Comparison of ENCODE assay signal across 8 cellular contexts in genomic region chr9:131502781-131503625, GRCh38. TPM values are rescaled to one million over a fixed set of nuclear protein-coding genes. Genes with fewer than 3 reads are reported as not detected.
DNase-seq lines count a peak whose midpoint lies in the region; ATAC-seq, FAIRE-seq and TF ChIP-seq lines count a peak whose summit lies in the region.

A gene with protein sequence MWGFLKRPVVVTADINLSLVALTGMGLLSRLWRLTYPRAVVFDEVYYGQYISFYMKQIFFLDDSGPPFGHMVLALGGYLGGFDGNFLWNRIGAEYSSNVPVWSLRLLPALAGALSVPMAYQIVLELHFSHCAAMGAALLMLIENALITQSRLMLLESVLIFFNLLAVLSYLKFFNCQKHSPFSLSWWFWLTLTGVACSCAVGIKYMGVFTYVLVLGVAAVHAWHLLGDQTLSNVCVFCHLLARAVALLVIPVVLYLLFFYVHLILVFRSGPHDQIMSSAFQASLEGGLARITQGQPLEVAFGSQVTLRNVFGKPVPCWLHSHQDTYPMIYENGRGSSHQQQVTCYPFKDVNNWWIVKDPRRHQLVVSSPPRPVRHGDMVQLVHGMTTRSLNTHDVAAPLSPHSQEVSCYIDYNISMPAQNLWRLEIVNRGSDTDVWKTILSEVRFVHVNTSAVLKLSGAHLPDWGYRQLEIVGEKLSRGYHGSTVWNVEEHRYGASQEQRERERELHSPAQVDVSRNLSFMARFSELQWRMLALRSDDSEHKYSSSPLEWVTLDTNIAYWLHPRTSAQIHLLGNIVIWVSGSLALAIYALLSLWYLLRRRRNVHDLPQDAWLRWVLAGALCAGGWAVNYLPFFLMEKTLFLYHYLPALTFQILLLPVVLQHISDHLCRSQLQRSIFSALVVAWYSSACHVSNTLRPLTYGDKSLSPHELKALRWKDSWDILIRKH (plus strand): TSS chr9:131502918. CDS start chr9:131504219, 1,301 bp downstream.

- ATAC-seq in HG02870 (IDR thresholded peaks at IDR 0.05; ENCODE audit: unreplicated experiment), result peak; percentile 81
- no peak for ATAC-seq in HG02938 (IDR thresholded peaks at IDR 0.05; ENCODE audit: unreplicated experiment)

- peak; percentile 68; the same call in 1 of the 2 replicates for TF ChIP-seq POLR2A in GM12892 (IDR thresholded peaks at IDR 0.05; ENCODE audit: low read depth, low read length)

- DNase-seq in GM12892 (ENCODE audit: insufficient read length), result peak; percentile 99
- DNase-seq in NCI-H1694 treated with DMSO at 0.1 percent for 48 hours (lab: John Stamatoyannopoulos, UW), result peak; percentile 82
- peak; percentile 70 for DNase-seq in T1000 (lab: John Stamatoyannopoulos, UW)
- peak; percentile 94 for DNase-seq in astrocyte of the hippocampus (ENCODE audit: low read depth, low spot score)
- DNase-seq in hippocampal formation (lab: John Stamatoyannopoulos, UW), result peak; percentile 78 to 81
- DNase-seq in retina, result peak; percentile 95

- peak; percentile 89 for FAIRE-seq in GM12892 (lab: Jason Lieb, UNC)

RNA-seq across cellular contexts. Expression of the gene that starts here (rescaled TPM):
- 12.8 TPM for polyA plus RNA-seq in GM12892 (2012; ENCODE audit: missing spikeins)
